14 cellular contexts compared by ENCODE assay signal in the genomic region with DNA sequence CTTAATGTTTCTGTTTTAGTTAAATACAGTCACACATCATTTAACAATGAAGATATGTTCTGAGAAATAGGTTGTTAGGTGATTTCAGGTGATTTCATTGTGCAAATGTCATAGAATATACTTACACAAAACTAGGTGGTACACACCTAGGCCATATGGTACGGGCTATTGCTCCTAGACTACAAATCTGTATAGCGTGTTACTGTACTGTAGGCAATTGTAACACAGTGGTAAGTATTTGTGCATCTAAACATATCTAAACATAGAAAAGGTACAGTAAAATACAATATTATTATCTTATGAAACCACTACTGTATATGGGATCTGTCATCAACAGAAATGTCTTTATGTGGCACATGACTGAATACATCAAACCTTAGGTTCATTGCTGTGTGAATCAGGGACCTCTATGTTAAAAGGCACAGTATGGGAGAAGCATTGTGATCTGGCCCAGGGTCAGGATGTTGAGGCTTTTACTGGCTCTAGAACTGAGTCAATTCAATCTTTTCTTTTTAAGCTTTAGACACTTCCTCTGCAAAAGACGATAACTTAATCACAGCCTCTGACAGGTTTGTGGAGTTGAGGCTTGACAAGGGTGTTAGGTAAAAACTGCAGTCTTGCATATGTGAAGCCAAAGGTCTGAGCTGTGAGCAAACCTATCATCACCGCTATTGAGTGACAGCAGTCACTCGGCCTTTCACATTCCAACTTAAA. TPM values are rescaled to one million over a fixed set of nuclear protein-coding genes. Genes with fewer than 3 reads are reported as not detected.
DNase-seq lines count a peak whose midpoint lies in the region; ATAC-seq, FAIRE-seq and TF ChIP-seq lines count a peak whose summit lies in the region.
"Had no signal": no experiment of that assay in that cellular context is flagged by ENCODE, and none has a peak within 500 bp of the region (broad histone marks: within the 10 kb centered on the region; RNA-seq: fewer than 3 reads in every experiment).

No MANE protein-coding gene starts in this region.

- intact Hi-C loops in sigmoid colon (cut with DNase I) = loop anchor here (5.0 kb wide), 1 partner anchor 250 kb away; the partner anchor contains the start of genes APLF and FBXO48

- H3K36me3 Mint-ChIP-seq in CD4-positive, CD25-positive, alpha-beta regulatory T cell = no peaks in the 10 kb centered on the region
- no peaks in the 10 kb centered on the region for H3K36me3 Mint-ChIP-seq in central memory CD8-positive, alpha-beta T cell (ENCODE audit: insufficient read depth)

- H3K4me1 Mint-ChIP-seq in CD4-positive, CD25-positive, alpha-beta regulatory T cell = peaks cover 46 to 91% (median 78%) of the 10 kb centered on the region in 4 donors
- peaks cover 82% of the 10 kb centered on the region for H3K4me1 Mint-ChIP-seq in central memory CD8-positive, alpha-beta T cell

- TF ChIP-seq POLR2A in sigmoid colon (IDR thresholded peaks at IDR 0.05) = no peak

- H3K4me2 ChIP-seq in OCI-LY3 (ENCODE audit: low read length) = peak overlapping the region; percentile 54

- peak; percentile 47 for FAIRE-seq in GM18507 (lab: Jason Lieb, UNC)
- FAIRE-seq: keratinocyte had no signal

- DNase-seq in CD4-positive, CD25-positive, alpha-beta regulatory T cell = peak in 2 of 3 donors; percentile 44 to 92
- DNase-seq in GM18507 (ENCODE audit: extremely low spot score, insufficient read length, low read depth) (no peak), GM03348 (ENCODE audit: low spot score) (no peak), sigmoid colon (no peak), NCI-H446 treated with DMSO at 0.1 percent for 48 hours (lab: John Stamatoyannopoulos, UW) (no peak)
- no peak for DNase-seq in central memory CD8-positive, alpha-beta T cell (ENCODE audit: low spot score in 2 of 2)
- DNase-seq: body of pancreas; effector CD8-positive, alpha-beta T cell; gastrocnemius medialis; OCI-M1; substantia nigra had no signal

- H3K27ac ChIP-seq in CD4-positive, CD25-positive, alpha-beta regulatory T cell (ENCODE audit: insufficient read depth, low read length, poor library complexity, severe bottlenecking) = peak overlapping the region; percentile 87
- peak overlapping the region; percentile 96 for H3K27ac ChIP-seq in OCI-LY3 (ENCODE audit: low read length)
- H3K27ac ChIP-seq in sigmoid colon = no peak overlapping the region
- H3K27ac ChIP-seq: body of pancreas, gastrocnemius medialis had no signal

- no peaks in the 10 kb centered on the region for H3K9me3 Mint-ChIP-seq in CD4-positive, CD25-positive, alpha-beta regulatory T cell
- H3K9me3 Mint-ChIP-seq in central memory CD8-positive, alpha-beta T cell = no peaks in the 10 kb centered on the region

- WGBS in sigmoid colon, 2 donors = 82 to 92% methylated on average over 5 of the region's 5 CpGs

- peaks cover 75% of the 10 kb centered on the region for H3K4me1 ChIP-seq in CD4-positive, CD25-positive, alpha-beta regulatory T cell (ENCODE audit: control insufficient read depth, insufficient read depth, low read length, poor library complexity, severe bottlenecking)
- H3K4me1 ChIP-seq in OCI-LY3 (ENCODE audit: low read length) (peaks cover 82% of the 10 kb centered on the region), sigmoid colon (peaks cover 0 to 5% (median 0%) of the 10 kb centered on the region in 4 donors)
- H3K4me1 ChIP-seq: gastrocnemius medialis had no signal

- H3K4me3 Mint-ChIP-seq in CD4-positive, CD25-positive, alpha-beta regulatory T cell = peak overlapping the region; percentile 1 to 22 (median 12)
- peak overlapping the region; percentile 42 for H3K4me3 Mint-ChIP-seq in central memory CD8-positive, alpha-beta T cell

- peak overlapping the region; percentile 31 for H2AFZ ChIP-seq in OCI-LY3 (ENCODE audit: low read depth, low read length)

- TF ChIP-seq CTCF in OCI-LY3 (IDR thresholded peaks at IDR 0.05; ENCODE audit: low read depth, low read length) = no peak
- TF ChIP-seq CTCF in sigmoid colon (IDR thresholded peaks at IDR 0.05) = no peak

- peak; percentile 75 to 76 for ATAC-seq in CD4-positive, CD25-positive, alpha-beta regulatory T cell (ENCODE audit: low read depth in 2 of 2)
- peak; percentile 60 for ATAC-seq in central memory CD8-positive, alpha-beta T cell (replicated peaks; ENCODE audit: extremely low read depth, poor library complexity, severe bottlenecking)
- ATAC-seq in HG03342 (IDR thresholded peaks at IDR 0.05; ENCODE audit: unreplicated experiment) = no peak
- ATAC-seq: body of pancreas, gastrocnemius medialis had no signal

- H3K36me3 ChIP-seq in CD4-positive, CD25-positive, alpha-beta regulatory T cell (ENCODE audit: control insufficient read depth, insufficient read depth, low read length) = no peaks in the 10 kb centered on the region
- H3K36me3 ChIP-seq in OCI-LY3 (replicated peaks; ENCODE audit: low read depth, low read length) (no peaks in the 10 kb centered on the region), sigmoid colon (no peaks in the 10 kb centered on the region)
- H3K36me3 ChIP-seq: gastrocnemius medialis had no signal

- H3K9ac ChIP-seq in OCI-LY3 (ENCODE audit: low read length) = peak overlapping the region; percentile 17; the same call in 1 of the 2 replicates

- no peaks in the 10 kb centered on the region for H3K27me3 Mint-ChIP-seq in CD4-positive, CD25-positive, alpha-beta regulatory T cell
- no peaks in the 10 kb centered on the region for H3K27me3 Mint-ChIP-seq in central memory CD8-positive, alpha-beta T cell

- peak overlapping the region; percentile 45 for H3K4me3 ChIP-seq in CD4-positive, CD25-positive, alpha-beta regulatory T cell (ENCODE audit: low read depth, low read length)
- H3K4me3 ChIP-seq in OCI-LY3 (ENCODE audit: low read length) (peak overlapping the region; percentile 7; the same call in 1 of the 2 replicates), sigmoid colon (no peak overlapping the region)
- H3K4me3 ChIP-seq: body of pancreas, gastrocnemius medialis had no signal

- peak overlapping the region; percentile 71 to 97 (median 97) for H3K27ac Mint-ChIP-seq in CD4-positive, CD25-positive, alpha-beta regulatory T cell
- peak overlapping the region; percentile 64 for H3K27ac Mint-ChIP-seq in central memory CD8-positive, alpha-beta T cell (ENCODE audit: low read depth)

- no peak for TF ChIP-seq EP300 in sigmoid colon (IDR thresholded peaks at IDR 0.05)

- no peaks in the 10 kb centered on the region for H3K9me3 ChIP-seq in CD4-positive, CD25-positive, alpha-beta regulatory T cell (ENCODE audit: control insufficient read depth in 2 of 2, low read length in 2 of 2)
- H3K9me3 ChIP-seq in OCI-LY3 (ENCODE audit: insufficient read depth, low read length) = no peaks in the 10 kb centered on the region
- no peaks in the 10 kb centered on the region for H3K9me3 ChIP-seq in sigmoid colon
- H3K9me3 ChIP-seq: body of pancreas, gastrocnemius medialis had no signal

- no peaks in the 10 kb centered on the region for H4K20me1 ChIP-seq in OCI-LY3 (ENCODE audit: insufficient read depth, low read length)

- H3K27me3 ChIP-seq in CD4-positive, CD25-positive, alpha-beta regulatory T cell (ENCODE audit: control insufficient read depth, insufficient read depth, low read length) = no peaks in the 10 kb centered on the region
- H3K27me3 ChIP-seq in OCI-LY3 (ENCODE audit: low read depth, low read length) (no peaks in the 10 kb centered on the region), sigmoid colon (no peaks in the 10 kb centered on the region)
- H3K27me3 ChIP-seq: body of pancreas had no signal

- H3K79me2 ChIP-seq in OCI-LY3 (ENCODE audit: low read length) = 0 out of 2 replicates have a peak, but pooled peaks cover 2% of the 10 kb centered on the region

RNA-seq across cellular contexts. Expression of gene ARHGAP25, which starts 17.5 kb away (rescaled TPM):
- 142 TPM for total RNA-seq in CD4-positive, CD25-positive, alpha-beta regulatory T cell
- polyA plus RNA-seq in CD4-positive, CD25-positive, alpha-beta regulatory T cell = 100 to 1,000 TPM in 3 of 4 donors, 10 to 100 TPM in 1; 97.8 to 148 (median 124) TPM
- total RNA-seq in sigmoid colon = 1 to 10 TPM; 2.6 to 6.4 (median 5.7) TPM
- polyA plus RNA-seq in sigmoid colon = 10 to 100 TPM in 1 of 3 donors, 1 to 10 TPM in 2; 2.8 to 18.1 (median 7.2) TPM

Comparison
In these comparisons a context has a peak if more than half of its experiments do, and no peak if none do; other contexts are left out.
1. DNase-seq: peak in CD4-positive, CD25-positive, alpha-beta regulatory T cell (2 of 3); none in GM18507 (single experiment), central memory CD8-positive, alpha-beta T cell (0 of 2), GM03348 (single experiment), sigmoid colon (single experiment) and NCI-H446 treated with DMSO at 0.1 percent for 48 hours (single experiment).
2. H3K27ac ChIP-seq: peak in CD4-positive, CD25-positive, alpha-beta regulatory T cell (single experiment) and OCI-LY3 (single experiment); none in sigmoid colon (0 of 4).
3. H3K4me3 ChIP-seq: peak in CD4-positive, CD25-positive, alpha-beta regulatory T cell (single experiment) and OCI-LY3 (single experiment); none in sigmoid colon (0 of 4).
4. RNA of gene ARHGAP25, which starts 17.5 kb away (total RNA-seq): 142 TPM in CD4-positive, CD25-positive, alpha-beta regulatory T cell (single experiment); 2.6 to 6.4 TPM in sigmoid colon; every median in the first group is over 10 times any median in the second.